In the genomic region with DNA sequence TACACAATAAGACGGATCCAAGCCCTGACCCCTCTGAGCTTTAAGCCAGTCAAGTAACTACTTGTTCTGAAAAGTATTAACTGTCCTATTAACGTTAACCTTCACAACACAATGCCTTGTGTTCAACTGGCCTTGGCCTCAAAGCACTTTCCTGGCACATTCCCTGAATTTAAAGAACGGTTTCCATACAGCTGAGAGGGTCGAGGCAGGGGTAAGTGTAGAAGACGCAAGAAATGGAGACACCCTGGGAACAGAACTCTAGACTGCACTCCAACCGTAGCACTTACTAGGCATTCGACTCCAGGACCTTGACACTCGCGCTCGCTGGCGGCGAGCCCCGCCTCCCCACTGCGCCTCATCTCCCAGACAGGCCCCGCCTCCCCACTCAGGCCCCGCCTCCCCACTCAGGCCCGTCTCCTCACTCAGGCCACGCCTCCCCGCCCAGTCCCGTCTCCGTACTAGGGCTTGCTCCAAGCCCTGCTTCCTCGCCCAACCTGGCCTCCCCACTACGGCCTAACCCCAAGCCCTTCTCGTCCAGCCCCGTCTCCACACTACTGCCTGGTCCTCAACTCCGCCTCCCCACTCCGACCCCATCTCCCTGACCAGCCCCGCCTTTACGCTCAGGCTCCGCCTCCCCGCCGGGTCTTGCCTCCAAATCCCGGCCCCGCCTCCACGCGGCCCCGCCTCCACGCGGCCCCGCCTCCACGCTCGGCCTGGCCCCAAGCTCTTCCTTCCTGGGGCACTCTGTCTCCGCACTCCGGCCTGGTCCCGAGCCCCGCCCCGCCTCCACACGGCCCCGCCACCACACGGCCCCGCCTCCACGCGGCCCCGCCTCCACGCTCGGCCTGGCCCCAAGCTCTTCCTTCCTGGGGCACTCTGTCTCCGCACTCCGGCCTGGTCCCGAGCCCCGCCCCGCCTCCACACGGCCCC, we compare ENCODE assay signal across 8 cellular contexts. TPM values are rescaled to one million over a fixed set of nuclear protein-coding genes. Genes with fewer than 3 reads are reported as not detected.
DNase-seq lines count a peak whose midpoint lies in the region; ATAC-seq, FAIRE-seq and TF ChIP-seq lines count a peak whose summit lies in the region.

No MANE protein-coding gene starts in this region.

- H3K9me3 Mint-ChIP-seq in central memory CD8-positive, alpha-beta T cell: no peaks in the 10 kb centered on the region

- H3K27ac Mint-ChIP-seq in central memory CD8-positive, alpha-beta T cell (ENCODE audit: low read depth): peak overlapping the region; percentile 78

- peak overlapping the region; percentile 82 to 90 for H3K4me3 ChIP-seq in kidney (ENCODE audit: low read length in 2 of 2)

- H3K36me3 Mint-ChIP-seq in central memory CD8-positive, alpha-beta T cell (ENCODE audit: insufficient read depth): peaks cover 5% of the 10 kb centered on the region

- H3K9ac ChIP-seq in kidney (ENCODE audit: low read length in 2 of 2): peak overlapping the region; percentile 80 to 86

- peak; percentile 51 for ATAC-seq in GM19025 (IDR thresholded peaks at IDR 0.05; ENCODE audit: low read depth, unreplicated experiment)
- ATAC-seq in HG03280 (IDR thresholded peaks at IDR 0.05; ENCODE audit: unreplicated experiment): peak; percentile 59
- ATAC-seq in central memory CD8-positive, alpha-beta T cell (replicated peaks; ENCODE audit: extremely low read depth, poor library complexity, severe bottlenecking): peak; percentile 72

- no peak for TF ChIP-seq CTCF in kidney (IDR thresholded peaks at IDR 0.05; ENCODE audit: borderline replicate concordance, extremely low read depth, insufficient read depth)

- H3K4me3 Mint-ChIP-seq in central memory CD8-positive, alpha-beta T cell: peak overlapping the region; percentile 67

- H3K27me3 Mint-ChIP-seq in central memory CD8-positive, alpha-beta T cell: no peaks in the 10 kb centered on the region

- H3K36me3 ChIP-seq in kidney (ENCODE audit: control insufficient read depth in 1 of 2, insufficient read depth in 2 of 2, low read length in 2 of 2): no peaks in the 10 kb centered on the region

- intact Hi-C loops in kidney (cut with DNase I): no loop called here

- peaks cover 41% of the 10 kb centered on the region for H3K4me1 Mint-ChIP-seq in central memory CD8-positive, alpha-beta T cell

- no peak for FAIRE-seq in kidney (lab: Jason Lieb, UNC)

- H3K9me3 ChIP-seq in kidney (ENCODE audit: control insufficient read depth in 1 of 2, low read length in 2 of 2): no peaks in the 10 kb centered on the region

- H3K4me1 ChIP-seq in kidney (ENCODE audit: control insufficient read depth in 1 of 2, insufficient read depth in 1 of 2, low read depth in 1 of 2, low read length in 2 of 2): peaks cover 8 to 14% of the 10 kb centered on the region in 2 donors

- DNase-seq in AG08396 (ENCODE audit: low spot score): peak; percentile 90
- DNase-seq in NCI-H345 treated with DMSO at 0.1 percent for 48 hours (lab: John Stamatoyannopoulos, UW; ENCODE audit: unreplicated experiment): peak; percentile 96
- DNase-seq in activated CD4-positive, CD25-positive, alpha-beta regulatory T cell treated with anti-CD3 and anti-CD28 coated beads, Interleukin-2, amount 50 U/mL, for 16 hours (ENCODE audit: low read depth, low spot score): peak; percentile 90
- DNase-seq in central memory CD8-positive, alpha-beta T cell (ENCODE audit: low spot score in 2 of 2): peak; percentile 96 to 99
- DNase-seq in kidney: peak; percentile 100
- DNase-seq in stimulated activated CD4-positive, alpha-beta T cell treated with anti-CD3 and anti-CD28 coated beads, Interleukin-12 subunit alpha, Interleukin-12 subunit beta, amount 100 ng/mL, for 48 hours (ENCODE audit: low read depth in 2 of 3, low spot score in 1 of 3): peak; percentile 93 to 97 (median 97)

- H3K27ac ChIP-seq in kidney (ENCODE audit: low read depth in 2 of 2, low read length in 2 of 2): peak overlapping the region; percentile 96 to 100

RNA-seq across cellular contexts. Expression of a gene that starts 0.9 kb away (rescaled TPM):
- total RNA-seq in kidney: 21.9 TPM
- polyA plus RNA-seq in kidney (ENCODE audit: insufficient read depth, low read depth, low replicate concordance): 6.5 TPM

Comparison
In these comparisons a context has a peak if more than half of its experiments do, and no peak if none do; other contexts are left out.
1. Peak in every context shown above with its lines: DNase-seq, ATAC-seq, H3K4me3 ChIP-seq and H3K27ac ChIP-seq.